In the genomic region with DNA sequence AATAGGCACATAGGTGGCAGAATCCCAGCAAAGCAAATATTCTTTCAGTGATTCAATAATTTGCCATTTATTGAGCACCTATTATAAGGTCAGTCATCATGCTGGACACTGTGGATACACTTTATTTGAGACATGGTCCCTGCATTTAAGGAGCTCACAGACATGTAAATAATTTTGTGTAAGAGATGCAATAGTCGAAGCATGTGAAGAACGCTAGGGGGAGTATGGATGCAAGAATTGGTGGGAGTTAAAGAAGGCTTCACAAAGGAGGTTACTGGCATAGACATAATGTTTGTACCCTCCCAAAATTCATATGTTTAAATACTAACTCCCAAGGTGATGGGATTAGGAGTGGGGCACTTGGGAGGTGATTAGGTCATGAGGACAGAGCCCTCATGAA, we compare ENCODE assay signal across 10 cellular contexts.
DNase-seq lines count a peak whose midpoint lies in the region; ATAC-seq, FAIRE-seq and TF ChIP-seq lines count a peak whose summit lies in the region.
"Had no signal": no experiment of that assay in that cellular context is flagged by ENCODE, and none has a peak within 500 bp of the region (broad histone marks: within the 10 kb centered on the region; RNA-seq: fewer than 3 reads in every experiment).

No MANE protein-coding gene starts in this region.

- POLR2A ChIA-PET in HepG2 (lab: Yijun Ruan, JAX), result no interaction called here

- CTCF ChIA-PET in HepG2 (lab: Yijun Ruan, JAX; ENCODE audit: low intra/inter-chr PET ratio, low total read pairs), result interaction anchor here (0.9 kb wide), 1 partner anchor 233 kb away, joined by 3 read pairs; no protein-coding TSS in a partner anchor

- no peak overlapping the region for H3K9ac ChIP-seq in HepG2 (ENCODE audit: insufficient read depth, low read depth, low read length)

- no peak overlapping the region for H3K4me3 ChIP-seq in HepG2 (replicated peaks in 1 of 3; ENCODE audit: insufficient read depth in 1 of 3, low read depth in 2 of 3, low read length in 3 of 3)
- H3K4me3 ChIP-seq: lung, SJCRH30 had no signal

- in situ Hi-C loops in HepG2 (cut with HindIII; ENCODE audit: extremely low pct_ligation_motif_present, low pct_unique_long_range_greater_than_20kb), result loop anchor here (10.0 kb wide), 1 partner anchor 378 kb away; no protein-coding TSS in a partner anchor

- intact Hi-C loops in HepG2 (cut with micrococcal nuclease; ENCODE audit: unreplicated experiment), result loop anchor here (2.0 to 10.0 kb wide), 2 partner anchors 238 to 272 kb away; no protein-coding TSS in a partner anchor

- no peaks in the 10 kb centered on the region for H3K27me3 ChIP-seq in HepG2 (ENCODE audit: control insufficient read depth in 1 of 2, insufficient read depth in 2 of 2, low read length in 2 of 2)
- H3K27me3 ChIP-seq: SJCRH30 had no signal

- H3K9me3 ChIP-seq in HepG2 (ENCODE audit: low read length), result no peaks in the 10 kb centered on the region
- H3K9me3 ChIP-seq: SJCRH30 had no signal

- H3K4me1 ChIP-seq in HepG2 (ENCODE audit: insufficient read depth, low read length), result no peaks in the 10 kb centered on the region
- H3K4me1 ChIP-seq: SJCRH30 had no signal

- no peak for TF ChIP-seq RAD21 in HepG2 (CRISPR knock-in tag; IDR thresholded peaks at IDR 0.05)

- no peaks in the 10 kb centered on the region for H3K79me2 ChIP-seq in HepG2 (ENCODE audit: insufficient read depth, low read length)

- ATAC-seq in GM18505 (IDR thresholded peaks at IDR 0.05; ENCODE audit: unreplicated experiment), result peak; percentile 44
- ATAC-seq in HG03442 (IDR thresholded peaks at IDR 0.05; ENCODE audit: unreplicated experiment), result peak; percentile 43
- peak; percentile 83 for ATAC-seq in HepG2
- no peak for ATAC-seq in GM21367 (IDR thresholded peaks at IDR 0.05; ENCODE audit: unreplicated experiment)

- no peak overlapping the region for H3K27ac ChIP-seq in HepG2 (ENCODE audit: extremely low read length, insufficient read depth, low read length)
- H3K27ac ChIP-seq: SJCRH30 had no signal

- no peak overlapping the region for H3K4me2 ChIP-seq in HepG2 (ENCODE audit: low read depth, low read length)

- TF ChIP-seq EP300 in HepG2 (IDR thresholded peaks at IDR 0.05; ENCODE audit: low read depth in 2 of 2, low read length in 2 of 2) (no peak), HepG2 (CRISPR knock-in tag; IDR thresholded peaks at IDR 0.05; ENCODE audit: borderline replicate concordance) (no peak)

- no TSS peak for BruUV-seq in HepG2 (replicated peaks; lab: Mats Ljungman, UMichigan)

- TF ChIP-seq CTCF in HepG2 (CRISPR knock-in tag; IDR thresholded peaks at IDR 0.05), result peak; percentile 65

- H2AFZ ChIP-seq in HepG2 (ENCODE audit: low read length), result no peak overlapping the region

- 2% methylated on average over 2 of the region's 2 CpGs for WGBS in HepG2 (ENCODE audit: low lambda C conversion rate)

- no peaks in the 10 kb centered on the region for H3K36me3 ChIP-seq in HepG2 (replicated peaks in 1 of 2; ENCODE audit: control insufficient read depth in 1 of 2, insufficient read depth in 2 of 2, low read length in 2 of 2)
- H3K36me3 ChIP-seq: SJCRH30 had no signal

- DNase-seq in SIG-M5 treated with dmso at 0.1 percent for 504 hours (lab: John Stamatoyannopoulos, UW; ENCODE audit: unreplicated experiment) (peak; percentile 58), HepG2 (ENCODE audit: low spot score) (peak; percentile 48), SKM-1 (lab: John Stamatoyannopoulos, UW; ENCODE audit: unreplicated experiment) (no peak)
- no peak for DNase-seq in activated naive CD4-positive, alpha-beta T cell treated with Interleukin-2 at 50 U/mL for 16 hours
- no peak for DNase-seq in stimulated activated CD4-positive, alpha-beta T cell treated with anti-CD3 and anti-CD28 coated beads, Interleukin-1b, Interleukin-23, amount 100 ng/mL, for 48 hours

- H4K20me1 ChIP-seq in HepG2 (ENCODE audit: insufficient read depth, low read length), result no peaks in the 10 kb centered on the region

- no peak for FAIRE-seq in HepG2 (lab: Jason Lieb, UNC)

- TF ChIP-seq POLR2A in GM18505 (IDR thresholded peaks at IDR 0.05; ENCODE audit: borderline replicate concordance, extremely low read depth, insufficient read depth, insufficient read length), result no peak
- TF ChIP-seq POLR2A in HepG2 (IDR thresholded peaks at IDR 0.05; ENCODE audit: insufficient read depth in 1 of 2, low read depth in 2 of 2, low read length in 2 of 2), result no peak

TF ChIP-seq in HepG2, 621 proteins besides CTCF, POLR2A, EP300 and RAD21:
- TF ChIP-seq NCOA1 (CRISPR knock-in tag; IDR thresholded peaks at IDR 0.05) (no peak), STAG1 (CRISPR knock-in tag; IDR thresholded peaks at IDR 0.05) (peak; percentile 53), CEBPG (CRISPR knock-in tag; IDR thresholded peaks at IDR 0.05) (0 out of 2 replicates have a peak, but pooled peaks have one; percentile 5)

Comparison
In these comparisons a context has a peak if more than half of its experiments do, and no peak if none do; other contexts are left out.
1. DNase-seq: peak in SIG-M5 treated with dmso at 0.1 percent for 504 hours (single experiment) and HepG2 (single experiment); none in SKM-1 (single experiment), activated naive CD4-positive, alpha-beta T cell treated with Interleukin-2 at 50 U/mL for 16 hours (single experiment) and stimulated activated CD4-positive, alpha-beta T cell treated with anti-CD3 and anti-CD28 coated beads, Interleukin-1b, Interleukin-23, amount 100 ng/mL, for 48 hours (single experiment).